ENCODE assay signal across 8 cellular contexts in genomic region chr5:132746592-132747063, GRCh38. TPM values are rescaled to one million over a fixed set of nuclear protein-coding genes. Genes with fewer than 3 reads are reported as not detected.
DNase-seq lines count a peak whose midpoint lies in the region; ATAC-seq and TF ChIP-seq lines count a peak whose summit lies in the region.

No MANE protein-coding gene starts in this region.

- H3K4me1 Mint-ChIP-seq in H9 = peaks cover 0 to 3% of the 10 kb centered on the region in 2 experiments; a peak in 1 of 4 replicates

- H2AK5ac ChIP-seq in H9 (ENCODE audit: insufficient read length, low read length) = no peak overlapping the region

- H2BK20ac ChIP-seq in H9 (ENCODE audit: low read depth, low read length, poor library complexity, severe bottlenecking) = no peak overlapping the region

- no peak overlapping the region for H3K56ac ChIP-seq in H9 (ENCODE audit: insufficient read length, low read depth, low read length)

- no peak overlapping the region for H3K4ac ChIP-seq in H9 (ENCODE audit: low read depth, low read length)

- no peak overlapping the region for H2AFZ ChIP-seq in H9 (ENCODE audit: low read length)

- peak overlapping the region; percentile 49 to 82 for H3K4me3 Mint-ChIP-seq in H9

- H3K4me1 ChIP-seq in H9 (ENCODE audit: insufficient read depth, low read length) (no peaks in the 10 kb centered on the region), heart right ventricle (peaks cover 4 to 14% (median 9%) of the 10 kb centered on the region in 9 donors), gastrocnemius medialis (peaks cover 0 to 2% of the 10 kb centered on the region in 2 donors)

- H3K36me3 ChIP-seq in heart right ventricle = peaks cover 0 to 14% (median 0%) of the 10 kb centered on the region in 9 donors
- H3K36me3 ChIP-seq in gastrocnemius medialis = no peaks in the 10 kb centered on the region

- DNase-seq in Ammon's horn (ENCODE audit: low spot score) (peak; percentile 68), H9 (no peak), activated T-cell treated with anti-CD3 and anti-CD28 coated beads for 4 hours (peak; percentile 25), heart right ventricle (no peak), gastrocnemius medialis (no peak), cortex of kidney (lab: John Stamatoyannopoulos, UW) (no peak), germinal center (ENCODE audit: low spot score) (no peak)

- H3K9me3 Mint-ChIP-seq in H9 = peaks cover 0 to 7% of the 10 kb centered on the region in 2 experiments; a peak in 1 of 5 replicates

- H3K23ac ChIP-seq in H9 (ENCODE audit: insufficient read length, low read depth, low read length) = no peak overlapping the region

- intact Hi-C loops in heart right ventricle (cut with DNase I) (loop anchor here in 3 of 10 donors (2.0 to 5.0 kb wide), 3 partner anchors 28 to 76 kb away; no protein-coding TSS in a partner anchor), gastrocnemius medialis (cut with DNase I; ENCODE audit: low total_unique reads) (loop anchor here (2.0 kb wide), 1 partner anchor 74 kb away; no protein-coding TSS in a partner anchor)

- no peak overlapping the region for H2BK15ac ChIP-seq in H9 (ENCODE audit: low read depth, low read length)

- no peak overlapping the region for H3T11ph ChIP-seq in H9 (ENCODE audit: low read length)

- in situ Hi-C loops in gastrocnemius medialis (cut with MboI; ENCODE audit: low sequenced_read_pairs in 4 of 4) = loop anchor here in 1 of 4 donors (10.0 kb wide), 1 partner anchor 78 kb away; no protein-coding TSS in a partner anchor

- peaks cover 16% of the 10 kb centered on the region; the same call in 1 of the 2 replicates for H3K27me3 ChIP-seq in H9 (ENCODE audit: insufficient read depth, low read length)
- peaks cover 0 to 67% (median 33%) of the 10 kb centered on the region in 7 donors for H3K27me3 ChIP-seq in heart right ventricle
- H3K27me3 ChIP-seq in gastrocnemius medialis = peaks cover 28 to 37% (median 37%) of the 10 kb centered on the region in 3 donors

- H3K27ac ChIP-seq in H9 (ENCODE audit: insufficient read length, low read depth, low read length) (no peak overlapping the region), heart right ventricle (peak overlapping the region in 1 of 10 donors; percentile 33), gastrocnemius medialis (no peak overlapping the region)

- H3K4me2 ChIP-seq in H9 (ENCODE audit: insufficient read depth, insufficient read length, low read length) = peak overlapping the region; percentile 23

- ATAC-seq in heart right ventricle (peak in 2 of 8 donors; percentile 31 to 35), gastrocnemius medialis (no peak), GM21717 (IDR thresholded peaks at IDR 0.05; ENCODE audit: unreplicated experiment) (no peak)

- H4K8ac ChIP-seq in H9 (replicated peaks; ENCODE audit: insufficient read length, low read depth, low read length) = no peak overlapping the region

- peak overlapping the region; percentile 1 to 58 (median 52) for H3K4me3 ChIP-seq in heart right ventricle
- H3K4me3 ChIP-seq in gastrocnemius medialis = peak overlapping the region; percentile 24 to 43 (median 36)

- H3K18ac ChIP-seq in H9 (ENCODE audit: insufficient read length, low read depth, low read length) = no peak overlapping the region

- H3K36me3 Mint-ChIP-seq in H9 (ENCODE audit: insufficient read depth in 1 of 3, low read depth in 3 of 3) = no peaks in the 10 kb centered on the region; a peak in 1 of 7 replicates

- no peaks in the 10 kb centered on the region for H3K79me2 ChIP-seq in H9 (ENCODE audit: insufficient read depth, low read length)

- H4K5ac ChIP-seq in H9 (ENCODE audit: insufficient read length, low read depth, low read length) = no peak overlapping the region

- H3K27ac Mint-ChIP-seq in H9 = no peak overlapping the region

- H3K79me1 ChIP-seq in H9 (ENCODE audit: insufficient read depth, low read depth, low read length, poor library complexity, severe bottlenecking) = no peaks in the 10 kb centered on the region

- no peak overlapping the region for H2BK5ac ChIP-seq in H9 (ENCODE audit: insufficient read length, low read length)

- no peak overlapping the region for H2BK120ac ChIP-seq in H9 (ENCODE audit: low read depth, low read length, poor library complexity, severe bottlenecking)

- no peak overlapping the region for H4K91ac ChIP-seq in H9 (ENCODE audit: insufficient read length, low read depth, low read length)

- WGBS in H9 (ENCODE audit: extremely low coverage, insufficient read length, low lambda C conversion rate) = no CpG with 5 or more reads among the region's 8 CpGs
- WGBS in heart right ventricle, 2 donors = 18 to 28% methylated on average over 8 of the region's 8 CpGs

- no peaks in the 10 kb centered on the region for H3K9me3 ChIP-seq in H9 (ENCODE audit: control insufficient read depth, low read depth, low read length)
- no peaks in the 10 kb centered on the region for H3K9me3 ChIP-seq in heart right ventricle
- H3K9me3 ChIP-seq in gastrocnemius medialis = no peaks in the 10 kb centered on the region

- H4K20me1 ChIP-seq in H9 (ENCODE audit: control insufficient read depth, insufficient read depth, insufficient read length) = no peaks in the 10 kb centered on the region

- H3K9ac ChIP-seq in H9 (ENCODE audit: extremely low read depth, insufficient read length, low read length) = no peak overlapping the region

- TF ChIP-seq POLR2A in gastrocnemius medialis (IDR thresholded peaks at IDR 0.05) = no peak

- H3K27me3 Mint-ChIP-seq in H9 (ENCODE audit: low read depth) = peaks cover 70% of the 10 kb centered on the region

- no peak overlapping the region for H2BK12ac ChIP-seq in H9 (ENCODE audit: insufficient read length, low read depth, low read length)

- peaks cover 6% of the 10 kb centered on the region for H3K23me2 ChIP-seq in H9 (ENCODE audit: insufficient read length, low read depth, low read length, poor library complexity, severe bottlenecking)

- TF ChIP-seq CTCF in H9 (conservative IDR thresholded peaks at IDR 0.05) (peak; percentile 75), heart right ventricle (IDR thresholded peaks at IDR 0.05) (peak in 6 of 9 donors; percentile 10 to 42 (median 26)), gastrocnemius medialis (IDR thresholded peaks at IDR 0.05 in 4 of 5, conservative IDR thresholded peaks at IDR 0.05 in 1 of 5) (no peak)

- no peak overlapping the region for H3K14ac ChIP-seq in H9 (ENCODE audit: insufficient read depth, low read length)

RNA-seq across cellular contexts. Expression of gene CCNI2, which starts 0.6 kb away (rescaled TPM):
- 0.57 and 0.90 TPM in 2 replicates for total RNA-seq in H9 (2021)
- total RNA-seq in heart right ventricle = under 1 TPM in 4 of 10 donors, not detected in 6; 0.09 to 0.75 (median 0.22) TPM
- under 1 TPM in 1 of 2 donors, not detected in 1; 0.01 TPM for polyA plus RNA-seq in heart right ventricle
- not detected for total RNA-seq in gastrocnemius medialis

RNA-seq across cellular contexts. Expression of gene KIF3A, which starts 9.3 kb away (rescaled TPM):
- 12.9 and 13.2 TPM in 2 replicates for total RNA-seq in H9 (2021)
- 10 to 100 TPM; 10.1 to 18.6 (median 13.1) TPM for total RNA-seq in heart right ventricle
- 10 to 100 TPM in 1 of 2 donors, 1 to 10 TPM in 1; 2.2 to 10.0 TPM for polyA plus RNA-seq in heart right ventricle
- total RNA-seq in gastrocnemius medialis = 1 to 10 TPM; 2.5 to 4.2 (median 3.4) TPM

RNA-seq across cellular contexts. Expression of gene SEPTIN8, which starts 30.4 kb away (rescaled TPM):
- 36.0 and 38.2 TPM in 2 replicates for total RNA-seq in H9 (2021)
- total RNA-seq in heart right ventricle = 10 to 100 TPM; 23.5 to 41.8 (median 31.2) TPM
- polyA plus RNA-seq in heart right ventricle = 10 to 100 TPM; 11.3 to 26.6 TPM
- 1 to 10 TPM; 5.2 to 7.9 (median 6.8) TPM for total RNA-seq in gastrocnemius medialis

Comparison
In these comparisons a context has a peak if more than half of its experiments do, and no peak if none do; other contexts are left out.
1. DNase-seq: peak in Ammon's horn (single experiment) and activated T-cell treated with anti-CD3 and anti-CD28 coated beads for 4 hours (single experiment); none in H9 (single experiment), heart right ventricle (0 of 2), gastrocnemius medialis (0 of 2), cortex of kidney (single experiment) and germinal center (single experiment).
2. CTCF ChIP-seq: peak in H9 (single experiment) and heart right ventricle (6 of 9); none in gastrocnemius medialis (0 of 5).